11 cellular contexts compared by ENCODE assay signal in genomic region chr5:151683936-151684586, GRCh38. TPM values are rescaled to one million over a fixed set of nuclear protein-coding genes. Genes with fewer than 3 reads are reported as not detected.
DNase-seq lines count a peak whose midpoint lies in the region; TF ChIP-seq lines count a peak whose summit lies in the region.
"Had no signal": no experiment of that assay in that cellular context is flagged by ENCODE, and none has a peak within 500 bp of the region (broad histone marks: within the 10 kb centered on the region; RNA-seq: fewer than 3 reads in every experiment).

No MANE protein-coding gene starts in this region.

- CTCF ChIA-PET in BJ (lab: Yijun Ruan, JAX), result interaction anchor here (1.0 to 8.0 kb wide), 11 partner anchors 12 to 87 kb away, joined by 3 to 59 read pairs (median 9); partner anchors contain the start of gene G3BP1

- H3K23ac ChIP-seq in trophoblast cell (ENCODE audit: low read length), result no peak overlapping the region

- H3K4ac ChIP-seq in trophoblast cell (ENCODE audit: low read depth, low read length), result no peak overlapping the region

- WGBS in trophoblast cell (ENCODE audit: extremely low coverage, insufficient coverage, insufficient read length), result no CpG with 5 or more reads among the region's 2 CpGs

- H3K4me1 ChIP-seq in SJSA1 (replicated peaks) (peaks cover 72% of the 10 kb centered on the region), trophoblast cell (ENCODE audit: control insufficient read depth in 1 of 2, insufficient read depth in 2 of 2, low read length in 2 of 2) (peaks cover 16 to 33% of the 10 kb centered on the region in 2 experiments), HAP-1 (peaks cover 31% of the 10 kb centered on the region)

- no peak overlapping the region for H2BK5ac ChIP-seq in trophoblast cell (ENCODE audit: low read depth, low read length, poor library complexity)

- POLR2A ChIA-PET in BJ (lab: Charles Lee), result interaction anchor here (0.9 to 4.0 kb wide), 6 partner anchors 12 to 90 kb away, joined by 3 to 38 read pairs (median 14); no protein-coding TSS in a partner anchor

- H4K91ac ChIP-seq in trophoblast cell (ENCODE audit: low read depth, low read length), result no peak overlapping the region

- H2BK12ac ChIP-seq in trophoblast cell (ENCODE audit: low read length), result no peak overlapping the region

- no peak overlapping the region for H2BK120ac ChIP-seq in trophoblast cell (ENCODE audit: insufficient read depth, low read length, poor library complexity)

- no peak overlapping the region for H4K8ac ChIP-seq in trophoblast cell (ENCODE audit: low read depth, low read length)

- H3K27ac ChIP-seq in SJSA1 (peak overlapping the region; percentile 91), trophoblast cell (ENCODE audit: low read depth, low read length) (no peak overlapping the region)
- H3K27ac ChIP-seq: VCaP had no signal

- TF ChIP-seq CTCF in BJ (IDR thresholded peaks at IDR 0.05; ENCODE audit: insufficient read depth, low read depth, low read length), result no peak
- TF ChIP-seq CTCF in fibroblast of the aortic adventitia (IDR thresholded peaks at IDR 0.05; ENCODE audit: insufficient read depth, low read length), result no peak

- H3K79me2 ChIP-seq in trophoblast cell (ENCODE audit: control insufficient read depth, insufficient read depth, low read length, poor library complexity), result peaks cover 17% of the 10 kb centered on the region

- H3K9me3 ChIP-seq in SJSA1 (replicated peaks), result no peaks in the 10 kb centered on the region
- no peaks in the 10 kb centered on the region for H3K9me3 ChIP-seq in trophoblast cell (ENCODE audit: insufficient read depth, low read depth, low read length)
- no peaks in the 10 kb centered on the region for H3K9me3 ChIP-seq in HAP-1
- H3K9me3 ChIP-seq: Caco-2 had no signal

- H3K79me1 ChIP-seq in trophoblast cell (ENCODE audit: low read length), result peaks cover 20% of the 10 kb centered on the region

- no peak overlapping the region for H4K12ac ChIP-seq in trophoblast cell (ENCODE audit: low read depth, low read length)

- no peak overlapping the region for H3K9ac ChIP-seq in trophoblast cell (ENCODE audit: low read length)

- in situ Hi-C loops in HAP-1 (cut with MboI; ENCODE audit: low sequenced_read_pairs), result no loop called here

- no peak overlapping the region for H3K14ac ChIP-seq in trophoblast cell (ENCODE audit: low read length)

- H3K18ac ChIP-seq in trophoblast cell (ENCODE audit: low read length), result no peak overlapping the region

- no peaks in the 10 kb centered on the region for H3K27me3 ChIP-seq in BJ (ENCODE audit: control insufficient read depth, insufficient read depth, low read length)
- H3K27me3 ChIP-seq in SJSA1 (replicated peaks), result no peaks in the 10 kb centered on the region
- no peaks in the 10 kb centered on the region for H3K27me3 ChIP-seq in trophoblast cell (ENCODE audit: insufficient read depth, low read length)
- no peaks in the 10 kb centered on the region for H3K27me3 ChIP-seq in HAP-1 (ENCODE audit: low read depth)

- no peak for DNase-seq in BJ (ENCODE audit: low read depth)
- no peak for DNase-seq in SJSA1 (ENCODE audit: low read depth in 1 of 2, low spot score in 2 of 2)
- peak; percentile 43 for DNase-seq in fibroblast of the aortic adventitia (ENCODE audit: low read depth)
- DNase-seq in trophoblast cell, result no peak
- no peak for DNase-seq in medulla oblongata (ENCODE audit: extremely low spot score)
- no peak for DNase-seq in HAP-1 (ENCODE audit: low spot score in 2 of 2)
- no peak for DNase-seq in NCI-H2107 treated with DMSO at 0.1 percent for 48 hours (lab: John Stamatoyannopoulos, UW; ENCODE audit: unreplicated experiment)
- no peak for DNase-seq in OCI-M2 (lab: John Stamatoyannopoulos, UW; ENCODE audit: unreplicated experiment)
- DNase-seq: NCI-H526 treated with DMSO at 0.1 percent for 48 hours had no signal

- H3K36me3 ChIP-seq in BJ (ENCODE audit: control insufficient read depth, insufficient read depth, low read length), result peaks cover 14% of the 10 kb centered on the region
- peaks cover 68% of the 10 kb centered on the region for H3K36me3 ChIP-seq in SJSA1
- peaks cover 8 to 25% of the 10 kb centered on the region in 2 experiments for H3K36me3 ChIP-seq in trophoblast cell (ENCODE audit: control insufficient read depth in 1 of 2, insufficient read depth in 2 of 2, low read length in 2 of 2)
- no peaks in the 10 kb centered on the region; the same call in 1 of the 2 replicates for H3K36me3 ChIP-seq in HAP-1 (replicated peaks)

- no peak overlapping the region for H2AFZ ChIP-seq in trophoblast cell (ENCODE audit: insufficient read depth, low read length, poor library complexity)

- H3K4me3 ChIP-seq in BJ (ENCODE audit: low read depth, low read length) (peak overlapping the region; percentile 83), SJSA1 (peak overlapping the region; percentile 58), fibroblast of the aortic adventitia (ENCODE audit: low read depth, low read length) (peak overlapping the region; percentile 100), trophoblast cell (ENCODE audit: low read depth, low read length) (no peak overlapping the region), HAP-1 (no peak overlapping the region)

- H3K4me2 ChIP-seq in trophoblast cell (ENCODE audit: low read length), result peak overlapping the region; percentile 43

- H2AK5ac ChIP-seq in trophoblast cell (ENCODE audit: low read length), result no peak overlapping the region

RNA-seq across cellular contexts. Expression of gene SPARC, which starts 2.7 kb away (rescaled TPM):
- polyA plus RNA-seq in BJ (2011; rRNA removed), result 14,419 and 17,277 TPM in 2 replicates
- polyA minus RNA-seq in BJ (2011; rRNA and poly(A)+ RNA removed), result 5,297 and 8,034 TPM in 2 replicates
- 2,833 and 2,882 TPM in 2 replicates for total RNA-seq in SJSA1 (2014; rRNA removed; shearing (Covaris generic))
- total RNA-seq in fibroblast of the aortic adventitia (ENCODE audit: low replicate concordance), result 1,011 and 5,653 TPM in 2 replicates
- polyA plus RNA-seq in trophoblast cell (2013), result 1,673 and 1,689 TPM in 2 replicates

Comparison
In these comparisons a context has a peak if more than half of its experiments do, and no peak if none do; other contexts are left out.
1. H3K4me3 ChIP-seq: peak in BJ (single experiment), SJSA1 (single experiment) and fibroblast of the aortic adventitia (single experiment); none in trophoblast cell (single experiment) and HAP-1 (single experiment).